In genomic region chr3:126313166-126313565, GRCh38 we compare ENCODE assay signal across 20 cellular contexts.
"Had no signal": no experiment of that assay in that cellular context is flagged by ENCODE, and none has a peak within 500 bp of the region (broad histone marks: within the 10 kb centered on the region; RNA-seq: fewer than 3 reads in every experiment).

No MANE protein-coding gene starts in this region.

- DNase-seq: activated CD4-positive, alpha-beta T cell treated with anti-CD3 and anti-CD28 coated beads for 36 hours; activated CD4-positive, alpha-beta T cell treated with anti-CD3 and anti-CD28 coated beads, Interleukin-2, amount 10 ng/mL, durations not matched to agents 7 days and 5 days; activated CD4-positive, alpha-beta T cell treated with anti-CD3 and anti-CD28 coated beads, Interleukin-2, amount 50 U/mL, for 48 hours; activated CD8-positive, alpha-beta memory T cell treated with anti-CD3 and anti-CD28 coated beads, Interleukin-2, amount 10 ng/mL, durations not matched to agents 7 days and 5 days; activated naive CD4-positive, alpha-beta T cell treated with anti-CD3 and anti-CD28 coated beads, Interleukin-2, amount 10 ng/mL, durations not matched to agents 7 days and 5 days; activated naive CD8-positive, alpha-beta T cell treated with anti-CD3 and anti-CD28 coated beads, Interleukin-2, amount 50 U/mL, for 24 hours; activated T-cell treated with anti-CD3 and anti-CD28 coated beads, Interleukin-2, amount 50 U/mL, for 1 hour; anterior cingulate cortex; caudate nucleus; cerebellar nuclear complex; NCI-H1092 treated with DMSO at 0.1 percent for 48 hours; NCI-H1417; NCI-H187 treated with DMSO at 0.1 percent for 48 hours; NCI-H226; NCI-H446 treated with DMSO at 0.1 percent for 48 hours; SHP77 treated with DMSO at 0.1 percent for 48 hours; SK-N-SH had no signal

- ATAC-seq: activated CD4-positive, alpha-beta T cell treated with anti-CD3 and anti-CD28 coated beads for 36 hours; activated CD4-positive, CD25-positive, alpha-beta regulatory T cell treated with anti-CD3 and anti-CD28 coated beads, Interleukin-2, amount 50 U/mL, for 24 hours; activated CD8-positive, alpha-beta memory T cell treated with anti-CD3 and anti-CD28 coated beads, Interleukin-2, amount 10 ng/mL, durations not matched to agents 7 days and 5 days; activated naive CD8-positive, alpha-beta T cell treated with anti-CD3 and anti-CD28 coated beads, Interleukin-2, amount 50 U/mL, for 24 hours; Panc1; WTC11 had no signal
